In the genomic region with DNA sequence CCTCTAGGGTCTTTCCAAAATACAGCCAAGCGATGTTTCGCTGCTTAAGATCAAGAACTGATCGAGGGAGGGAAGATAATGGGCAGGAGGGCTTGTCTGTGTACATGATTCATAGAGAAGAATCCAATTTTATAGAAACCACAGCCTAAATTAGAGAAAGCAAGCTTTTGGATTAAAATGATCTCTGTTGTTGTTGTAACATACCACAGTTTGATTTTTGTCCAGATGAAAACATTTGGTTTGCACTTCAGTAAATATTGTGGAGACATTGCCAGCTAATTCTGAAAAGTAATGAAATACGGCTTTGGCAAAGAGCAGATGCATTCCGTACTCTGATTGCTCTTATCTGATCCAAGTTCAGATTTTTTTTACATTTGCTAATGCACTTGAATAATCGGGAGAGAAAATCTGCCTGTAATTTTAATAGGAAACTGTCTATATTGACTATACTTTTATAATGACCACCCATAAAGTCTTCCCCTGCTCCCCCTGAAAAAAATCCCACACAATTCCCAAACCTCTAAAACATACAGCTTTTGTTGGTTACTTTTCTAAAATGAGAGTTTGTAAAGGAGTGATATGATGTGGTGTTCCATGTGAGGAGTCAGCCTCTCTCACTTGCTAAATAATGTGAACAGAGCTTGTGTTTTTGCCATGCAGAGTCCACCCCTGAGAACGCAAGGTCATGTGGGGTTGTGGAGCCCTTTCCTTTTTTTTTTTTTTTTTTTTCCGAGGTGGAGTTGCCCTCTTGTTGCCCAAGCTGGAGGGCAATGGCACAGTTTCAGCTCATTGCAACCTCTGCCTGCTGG, we compare ENCODE assay signal across 14 cellular contexts.
DNase-seq lines count a peak whose midpoint lies in the region; ATAC-seq, FAIRE-seq and TF ChIP-seq lines count a peak whose summit lies in the region.
"Had no signal": no experiment of that assay in that cellular context is flagged by ENCODE, and none has a peak within 500 bp of the region (broad histone marks: within the 10 kb centered on the region; RNA-seq: fewer than 3 reads in every experiment).

No MANE protein-coding gene starts in this region.

- WGBS in GM23248 (ENCODE audit: low coverage in 1 of 2, low lambda C conversion rate in 2 of 2, missing lambda C conversion rate in 2 of 2), 2 experiments, result 16 to 20% methylated on average over 7 to 8 of the region's 8 CpGs
- WGBS in transverse colon (ENCODE audit: low coverage in 1 of 2), 2 donors, result 61 to 62% methylated on average over 7 to 8 of the region's 8 CpGs

- H3K36me3 ChIP-seq in GM23248 (ENCODE audit: low read depth), result no peaks in the 10 kb centered on the region
- peaks cover 0 to 3% of the 10 kb centered on the region in 2 experiments for H3K36me3 ChIP-seq in keratinocyte (ENCODE audit: control insufficient read depth in 2 of 2, extremely low read depth in 1 of 2, insufficient read depth in 2 of 2, low read length in 2 of 2)
- H3K36me3 ChIP-seq in transverse colon, result no peaks in the 10 kb centered on the region

- no peak for TF ChIP-seq EP300 in transverse colon (IDR thresholded peaks at IDR 0.05; ENCODE audit: low read depth)

- dilution Hi-C loops in keratinocyte (cut with MboI; ENCODE audit: extremely low pct_ligation_motif_present, low sequenced_read_pairs), result no loop called here

- peaks cover 9% of the 10 kb centered on the region for H3F3A ChIP-seq in GM23248 (ENCODE audit: insufficient read depth)

- no peak for TF ChIP-seq CTCF in keratinocyte (optimal IDR thresholded peaks at IDR 0.05 in 1 of 3, IDR thresholded peaks at IDR 0.05 in 1 of 3, conservative IDR thresholded peaks at IDR 0.05 in 1 of 3; ENCODE audit: extremely low read depth in 1 of 3, insufficient read depth in 2 of 3, low read length in 3 of 3)
- no peak for TF ChIP-seq CTCF in transverse colon (IDR thresholded peaks at IDR 0.05)

- H3K9me1 ChIP-seq in keratinocyte (ENCODE audit: control insufficient read depth, extremely low read depth, insufficient read depth, low read length), result peaks cover 3% of the 10 kb centered on the region

- H3K4me2 ChIP-seq in GM23248 (ENCODE audit: unreplicated experiment), result peak overlapping the region; percentile 6
- H3K4me2 ChIP-seq in keratinocyte (ENCODE audit: control insufficient read depth, extremely low read depth, insufficient read depth, low read depth, low read length), result peak overlapping the region; percentile 42
- H3K4me2 ChIP-seq: KMS-11 had no signal

- TF ChIP-seq POLR2A in transverse colon (IDR thresholded peaks at IDR 0.05), result no peak

- H3K4me1 ChIP-seq in GM23248 (ENCODE audit: insufficient read depth) (peaks cover 32% of the 10 kb centered on the region), keratinocyte (ENCODE audit: control insufficient read depth, extremely low read depth, insufficient read depth, low read length) (peaks cover 18% of the 10 kb centered on the region), transverse colon (peaks cover 0 to 14% (median 4%) of the 10 kb centered on the region in 4 donors)

- no peaks in the 10 kb centered on the region for H3K9me3 ChIP-seq in GM23248 (ENCODE audit: low read depth)
- H3K9me3 ChIP-seq in keratinocyte (ENCODE audit: control insufficient read depth, low read depth, low read length), result no peaks in the 10 kb centered on the region
- no peaks in the 10 kb centered on the region for H3K9me3 ChIP-seq in transverse colon

- in situ Hi-C loops in GM23248 (cut with MboI), result no loop called here
- in situ Hi-C loops in transverse colon (cut with MboI; ENCODE audit: low pct_ligation_motif_present in 1 of 4, low pct_unique_long_range_greater_than_20kb in 1 of 4, low sequenced_read_pairs in 3 of 4), result no loop called here

- H3K79me2 ChIP-seq in GM23248 (ENCODE audit: insufficient read depth) (peaks cover 94% of the 10 kb centered on the region), keratinocyte (ENCODE audit: control insufficient read depth, insufficient read depth, low read length) (peaks cover 52% of the 10 kb centered on the region)

- H3K9me2 ChIP-seq in GM23248 (ENCODE audit: insufficient read depth), result no peaks in the 10 kb centered on the region

- FAIRE-seq in keratinocyte (lab: Jason Lieb, UNC) (no peak), RCC 7860 (lab: Jason Lieb, UNC) (no peak)

- H3K4me3 ChIP-seq in GM23248 (peak overlapping the region; percentile 6; the same call in 1 of the 2 replicates), keratinocyte (ENCODE audit: control insufficient read depth in 2 of 3, extremely low read depth in 1 of 3, insufficient read depth in 2 of 3, low read depth in 1 of 3, low read length in 3 of 3) (peak overlapping the region in 1 of 3 experiments; percentile 7), transverse colon (no peak overlapping the region)

- no peak overlapping the region for H2AFZ ChIP-seq in GM23248
- H2AFZ ChIP-seq in keratinocyte (ENCODE audit: control insufficient read depth, low read length), result no peak overlapping the region

- intact Hi-C loops in transverse colon (cut with DNase I; ENCODE audit: low total_unique reads), result no loop called here

- H3K27ac ChIP-seq in GM23248, result no peak overlapping the region
- no peak overlapping the region for H3K27ac ChIP-seq in keratinocyte (ENCODE audit: control insufficient read depth, insufficient read depth, low read length)
- H3K27ac ChIP-seq in transverse colon, result no peak overlapping the region
- H3K27ac ChIP-seq: KMS-11 had no signal

- ATAC-seq in HG03280 (IDR thresholded peaks at IDR 0.05; ENCODE audit: unreplicated experiment), result no peak

- H3K9ac ChIP-seq in GM23248, result no peak overlapping the region; the same call in 1 of the 2 replicates
- no peak overlapping the region for H3K9ac ChIP-seq in keratinocyte (ENCODE audit: control insufficient read depth, extremely low read depth, insufficient read depth, low read length)
- H3K9ac ChIP-seq: KMS-11 had no signal

- H4K20me1 ChIP-seq in GM23248 (ENCODE audit: insufficient read depth), result no peaks in the 10 kb centered on the region; the same call in 1 of the 2 replicates
- H4K20me1 ChIP-seq in keratinocyte (ENCODE audit: control insufficient read depth, extremely low read depth, insufficient read depth, low read length), result peaks cover 2% of the 10 kb centered on the region

- H3K27me3 ChIP-seq in GM23248 (replicated peaks; ENCODE audit: insufficient read depth) (no peaks in the 10 kb centered on the region), keratinocyte (ENCODE audit: control insufficient read depth, extremely low read depth, insufficient read depth, low read length) (no peaks in the 10 kb centered on the region), transverse colon (no peaks in the 10 kb centered on the region)

- DNase-seq in AG08395 (ENCODE audit: low spot score) (peak; percentile 15), GM23248 (peak; percentile 30), amniotic epithelial cell (ENCODE audit: low read depth) (peak; percentile 91), keratinocyte (ENCODE audit: low read depth, low spot score) (no peak), RCC 7860 (ENCODE audit: low spot score) (no peak), transverse colon (no peak)
- no peak for DNase-seq in activated CD4-positive, alpha-beta T cell treated with anti-CD3 and anti-CD28 coated beads for 4 hours
- DNase-seq: activated CD4-positive, alpha-beta T cell treated with anti-CD3 and anti-CD28 coated beads for 48 hours; activated naive CD8-positive, alpha-beta T cell treated with anti-CD3 and anti-CD28 coated beads, Interleukin-2, amount 10 ng/mL, durations not matched to agents 7 days and 5 days; cerebellar nuclear complex; NCI-H1417 treated with DMSO at 0.1 percent for 48 hours; NCI-H510A had no signal

Comparison
In these comparisons a context has a peak if more than half of its experiments do, and no peak if none do; other contexts are left out.
1. DNase-seq: peak in AG08395 (single experiment), GM23248 (single experiment) and amniotic epithelial cell (single experiment); none in keratinocyte (single experiment), RCC 7860 (single experiment), transverse colon (single experiment) and activated CD4-positive, alpha-beta T cell treated with anti-CD3 and anti-CD28 coated beads for 4 hours (0 of 2).